ENCODE assay signal across 15 cellular contexts in the genomic region with DNA sequence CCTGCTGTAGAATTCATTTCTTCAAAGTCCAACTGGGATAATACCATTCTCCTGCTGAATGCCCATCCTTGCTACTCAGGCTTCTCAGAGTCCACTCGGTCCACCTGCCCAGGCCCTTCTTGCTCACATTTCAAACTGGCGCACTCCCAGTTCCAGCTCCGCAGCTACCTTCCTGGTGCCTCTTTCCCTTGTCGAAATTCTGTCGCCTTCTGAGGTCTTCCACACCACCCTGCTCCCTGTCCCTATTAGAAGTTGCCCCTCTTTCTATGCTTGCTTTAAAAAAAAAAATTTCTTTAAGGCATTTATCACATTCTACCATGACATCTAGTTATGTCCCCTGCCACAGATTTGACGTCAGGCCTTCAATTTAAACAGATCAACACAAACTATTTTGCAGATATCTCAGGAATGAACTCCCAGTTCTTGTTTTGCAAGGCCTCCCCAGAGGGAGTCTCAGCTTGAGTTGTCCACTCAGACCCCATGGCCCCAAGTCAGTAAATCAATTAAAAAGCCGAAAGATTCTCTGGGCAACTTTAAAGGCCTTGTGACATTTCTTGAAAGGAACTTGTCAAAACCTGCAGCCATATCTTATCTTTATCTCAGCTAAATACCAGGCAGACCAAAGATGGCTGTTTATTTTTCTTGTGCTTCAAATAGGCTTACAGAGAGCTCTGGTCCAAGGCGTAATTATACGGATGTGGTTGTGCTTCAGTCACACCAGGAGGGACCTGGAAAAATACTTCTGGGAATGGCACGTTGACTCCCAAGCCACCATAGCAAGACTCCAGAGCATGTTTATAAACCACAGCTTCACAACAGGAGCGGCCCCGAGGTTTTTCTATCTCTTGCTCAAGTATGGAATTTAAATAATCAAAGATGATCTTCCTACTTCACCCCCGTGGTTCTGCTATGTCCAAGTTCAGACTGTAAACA. TPM values are rescaled to one million over a fixed set of nuclear protein-coding genes. Genes with fewer than 3 reads are reported as not detected.
DNase-seq lines count a peak whose midpoint lies in the region; ATAC-seq and TF ChIP-seq lines count a peak whose summit lies in the region.
"Had no signal": no experiment of that assay in that cellular context is flagged by ENCODE, and none has a peak within 500 bp of the region (broad histone marks: within the 10 kb centered on the region; RNA-seq: fewer than 3 reads in every experiment).

No MANE protein-coding gene starts in this region.

- H3K9ac ChIP-seq in smooth muscle cell (ENCODE audit: low read depth) = no peak overlapping the region

- no peaks in the 10 kb centered on the region for H3F3A ChIP-seq in smooth muscle cell (ENCODE audit: low read depth)

- no peaks in the 10 kb centered on the region for H3K9me3 Mint-ChIP-seq in activated CD8-positive, alpha-beta T cell treated with anti-CD3 and anti-CD28 coated beads for 36 hours
- no peaks in the 10 kb centered on the region for H3K9me3 Mint-ChIP-seq in activated CD8-positive, alpha-beta T cell treated with anti-CD3 and anti-CD28 coated beads, Interleukin-2, amount 10 ng/mL, durations not matched to agents 7 days and 5 days (ENCODE audit: insufficient read depth)

- peaks cover 8% of the 10 kb centered on the region for H3K4me1 ChIP-seq in smooth muscle cell (ENCODE audit: low read depth)

- H2AFZ ChIP-seq in smooth muscle cell (ENCODE audit: low read depth) = no peak overlapping the region

- ATAC-seq in activated CD8-positive, alpha-beta T cell treated with anti-CD3 and anti-CD28 coated beads for 36 hours = no peak
- ATAC-seq in activated CD8-positive, alpha-beta T cell treated with anti-CD3 and anti-CD28 coated beads, Interleukin-2, amount 10 ng/mL, durations not matched to agents 7 days and 5 days = no peak

- peak overlapping the region; percentile 63 for H3K27ac ChIP-seq in smooth muscle cell (ENCODE audit: low read depth)

- H3K36me3 Mint-ChIP-seq in activated CD8-positive, alpha-beta T cell treated with anti-CD3 and anti-CD28 coated beads for 36 hours (ENCODE audit: low read depth) = peaks cover 10% of the 10 kb centered on the region
- H3K36me3 Mint-ChIP-seq in activated CD8-positive, alpha-beta T cell treated with anti-CD3 and anti-CD28 coated beads, Interleukin-2, amount 10 ng/mL, durations not matched to agents 7 days and 5 days (ENCODE audit: low read depth) = peaks cover 6% of the 10 kb centered on the region

- no peak overlapping the region for H3K27ac Mint-ChIP-seq in activated CD8-positive, alpha-beta T cell treated with anti-CD3 and anti-CD28 coated beads for 36 hours
- H3K27ac Mint-ChIP-seq in activated CD8-positive, alpha-beta T cell treated with anti-CD3 and anti-CD28 coated beads, Interleukin-2, amount 10 ng/mL, durations not matched to agents 7 days and 5 days = no peak overlapping the region

- no peak for DNase-seq in activated CD8-positive, alpha-beta T cell treated with anti-CD3 and anti-CD28 coated beads for 36 hours
- DNase-seq in activated CD8-positive, alpha-beta T cell treated with anti-CD3 and anti-CD28 coated beads, Interleukin-2, amount 10 ng/mL, durations not matched to agents 7 days and 5 days = no peak
- DNase-seq in SK-N-DZ (ENCODE audit: low spot score) = peak; percentile 74
- peak; percentile 97 for DNase-seq in fibroblast of villous mesenchyme (ENCODE audit: low read depth)
- no peak for DNase-seq in smooth muscle cell (lab: John Stamatoyannopoulos, UW; ENCODE audit: unreplicated experiment)
- DNase-seq in hippocampal formation (lab: John Stamatoyannopoulos, UW) = no peak
- no peak for DNase-seq in SIG-M5 (lab: John Stamatoyannopoulos, UW)
- DNase-seq in KG1 (lab: John Stamatoyannopoulos, UW) = no peak
- DNase-seq: activated naive CD4-positive, alpha-beta T cell treated with anti-CD3 and anti-CD28 coated beads, Interleukin-2, amount 50 U/mL, for 16 hours; dermis blood vessel endothelial cell; NCI-H1417 treated with DMSO at 0.1 percent for 48 hours; NCI-H748 treated with DMSO at 0.1 percent for 48 hours; SJCRH30; small intestine; upper lobe of left lung had no signal

- H3K9me3 ChIP-seq in smooth muscle cell (replicated peaks; ENCODE audit: low read depth) = no peaks in the 10 kb centered on the region
- H3K9me3 ChIP-seq: SJCRH30, upper lobe of left lung had no signal

- peak overlapping the region; percentile 79 for H3K4me3 Mint-ChIP-seq in activated CD8-positive, alpha-beta T cell treated with anti-CD3 and anti-CD28 coated beads for 36 hours
- no peak overlapping the region for H3K4me3 Mint-ChIP-seq in activated CD8-positive, alpha-beta T cell treated with anti-CD3 and anti-CD28 coated beads, Interleukin-2, amount 10 ng/mL, durations not matched to agents 7 days and 5 days

- 33% methylated on average over 13 of the region's 13 CpGs for WGBS in smooth muscle cell (ENCODE audit: low lambda C conversion rate)

- no peak for TF ChIP-seq CTCF in activated CD8-positive, alpha-beta T cell treated with anti-CD3 and anti-CD28 coated beads for 36 hours (IDR thresholded peaks at IDR 0.05)
- TF ChIP-seq CTCF in fibroblast of villous mesenchyme (IDR thresholded peaks at IDR 0.05; ENCODE audit: insufficient read depth, low read depth, low read length) (no peak), smooth muscle cell (IDR thresholded peaks at IDR 0.05; ENCODE audit: borderline replicate concordance, insufficient read depth, poor library complexity, severe bottlenecking) (no peak)

- POLR2A ChIA-PET in activated CD8-positive, alpha-beta T cell treated with anti-CD3 and anti-CD28 coated beads for 36 hours (lab: Charles Lee) = interaction anchor here (1.8 kb wide), 1 partner anchor 9 kb away, joined by 5 read pairs; no protein-coding TSS in a partner anchor
- POLR2A ChIA-PET in activated CD8-positive, alpha-beta T cell treated with anti-CD3 and anti-CD28 coated beads, Interleukin-2, amount 10 ng/mL, durations not matched to agents 7 days and 5 days (lab: Charles Lee) = no interaction called here

- H3K4me2 ChIP-seq in smooth muscle cell = peak overlapping the region; percentile 96

- H3K27me3 ChIP-seq in smooth muscle cell (ENCODE audit: low read depth) = no peaks in the 10 kb centered on the region
- H3K27me3 ChIP-seq: SJCRH30 had no signal

- H3K79me2 ChIP-seq in smooth muscle cell (ENCODE audit: low read depth) = peaks cover 34% of the 10 kb centered on the region

- intact Hi-C loops in activated CD8-positive, alpha-beta T cell treated with anti-CD3 and anti-CD28 coated beads for 36 hours (cut with micrococcal nuclease) = loop anchor here (10.0 kb wide), 1 partner anchor 177 kb away; no protein-coding TSS in a partner anchor

- CTCF ChIA-PET in activated CD8-positive, alpha-beta T cell treated with anti-CD3 and anti-CD28 coated beads for 36 hours (lab: Charles Lee) = interaction anchor here (0.6 to 1.5 kb wide), 4 partner anchors 16 to 177 kb away, joined by 3 read pairs; no protein-coding TSS in a partner anchor
- CTCF ChIA-PET in activated CD8-positive, alpha-beta T cell treated with anti-CD3 and anti-CD28 coated beads, Interleukin-2, amount 10 ng/mL, durations not matched to agents 7 days and 5 days (lab: Charles Lee) = interaction anchor here (0.6 to 1.7 kb wide), 5 partner anchors 9 to 886 kb away, joined by 3 to 4 read pairs (median 3); no protein-coding TSS in a partner anchor

- H3K4me1 Mint-ChIP-seq in activated CD8-positive, alpha-beta T cell treated with anti-CD3 and anti-CD28 coated beads for 36 hours (ENCODE audit: low read depth) = peaks cover 32% of the 10 kb centered on the region
- H3K4me1 Mint-ChIP-seq in activated CD8-positive, alpha-beta T cell treated with anti-CD3 and anti-CD28 coated beads, Interleukin-2, amount 10 ng/mL, durations not matched to agents 7 days and 5 days (ENCODE audit: low read depth) = peaks cover 30% of the 10 kb centered on the region

- no peaks in the 10 kb centered on the region for H3K36me3 ChIP-seq in smooth muscle cell (ENCODE audit: low read depth)
- H3K36me3 ChIP-seq: upper lobe of left lung had no signal

- peaks cover 46% of the 10 kb centered on the region for H4K20me1 ChIP-seq in smooth muscle cell (ENCODE audit: low read depth)

- peak overlapping the region; percentile 90 for H3K4me3 ChIP-seq in fibroblast of villous mesenchyme (ENCODE audit: low read depth, low read length)
- H3K4me3 ChIP-seq in smooth muscle cell = peak overlapping the region; percentile 97

- peaks cover 2% of the 10 kb centered on the region for H3K27me3 Mint-ChIP-seq in activated CD8-positive, alpha-beta T cell treated with anti-CD3 and anti-CD28 coated beads for 36 hours
- peaks cover 13% of the 10 kb centered on the region for H3K27me3 Mint-ChIP-seq in activated CD8-positive, alpha-beta T cell treated with anti-CD3 and anti-CD28 coated beads, Interleukin-2, amount 10 ng/mL, durations not matched to agents 7 days and 5 days (ENCODE audit: low read depth)

RNA-seq across cellular contexts. Expression of a gene that starts 2.2 kb away (rescaled TPM):
- 10 to 100 TPM; 11.1 to 14.2 TPM for total RNA-seq in activated CD8-positive, alpha-beta T cell treated with anti-CD3 and anti-CD28 coated beads for 36 hours
- 1 to 10 TPM; 5.7 to 6.1 TPM for total RNA-seq in activated CD8-positive, alpha-beta T cell treated with anti-CD3 and anti-CD28 coated beads, Interleukin-2, amount 10 ng/mL, durations not matched to agents 7 days and 5 days
- polyA plus RNA-seq in SK-N-DZ (2014; cell fraction: cytosol; rRNA removed) = 38.6 and 40.9 TPM in 2 replicates
- polyA plus RNA-seq in SK-N-DZ (2014; cell fraction: nucleus; rRNA removed) = 21.3 and 31.0 TPM in 2 replicates
- total RNA-seq in fibroblast of villous mesenchyme (7.7 and 22.5 TPM in 2 replicates), smooth muscle cell (34.9 and 40.3 TPM in 2 replicates)
- polyA plus RNA-seq in smooth muscle cell = 45.3 and 58.6 TPM in 2 replicates

RNA-seq across cellular contexts. Expression of a gene that starts 59.0 kb away (rescaled TPM):
- 10 to 100 TPM; 15.2 to 15.3 TPM for total RNA-seq in activated CD8-positive, alpha-beta T cell treated with anti-CD3 and anti-CD28 coated beads for 36 hours
- 10 to 100 TPM; 15.6 to 16.4 TPM for total RNA-seq in activated CD8-positive, alpha-beta T cell treated with anti-CD3 and anti-CD28 coated beads, Interleukin-2, amount 10 ng/mL, durations not matched to agents 7 days and 5 days
- 21.5 and 22.3 TPM in 2 replicates for polyA plus RNA-seq in SK-N-DZ (2014; cell fraction: cytosol; rRNA removed)
- 15.4 TPM in 2 replicates for polyA plus RNA-seq in SK-N-DZ (2014; cell fraction: nucleus; rRNA removed)
- total RNA-seq in fibroblast of villous mesenchyme (15.8 and 19.0 TPM in 2 replicates), smooth muscle cell (7.4 and 15.8 TPM in 2 replicates)
- polyA plus RNA-seq in smooth muscle cell = 12.5 and 12.8 TPM in 2 replicates

RNA-seq across cellular contexts. Expression of a gene that starts 59.2 kb away (rescaled TPM):
- total RNA-seq in activated CD8-positive, alpha-beta T cell treated with anti-CD3 and anti-CD28 coated beads for 36 hours = 10 to 100 TPM; 13.4 to 15.5 TPM
- 10 to 100 TPM; 34.0 to 34.2 TPM for total RNA-seq in activated CD8-positive, alpha-beta T cell treated with anti-CD3 and anti-CD28 coated beads, Interleukin-2, amount 10 ng/mL, durations not matched to agents 7 days and 5 days
- 8.6 and 12.2 TPM in 2 replicates for polyA plus RNA-seq in SK-N-DZ (2014; cell fraction: cytosol; rRNA removed)
- polyA plus RNA-seq in SK-N-DZ (2014; cell fraction: nucleus; rRNA removed) = 34.3 and 64.0 TPM in 2 replicates
- 15.8 and 18.6 TPM in 2 replicates for total RNA-seq in fibroblast of villous mesenchyme
- 9.1 and 9.5 TPM in 2 replicates for total RNA-seq in smooth muscle cell
- polyA plus RNA-seq in smooth muscle cell = 5.6 and 6.7 TPM in 2 replicates

Comparison
In these comparisons a context has a peak if more than half of its experiments do, and no peak if none do; other contexts are left out.
1. DNase-seq: peak in SK-N-DZ (single experiment) and fibroblast of villous mesenchyme (single experiment); none in activated CD8-positive, alpha-beta T cell treated with anti-CD3 and anti-CD28 coated beads for 36 hours (single experiment), activated CD8-positive, alpha-beta T cell treated with anti-CD3 and anti-CD28 coated beads, Interleukin-2, amount 10 ng/mL, durations not matched to agents 7 days and 5 days (single experiment), smooth muscle cell (single experiment), hippocampal formation (0 of 2), SIG-M5 (single experiment) and KG1 (single experiment).